Comparison of ENCODE assay signal across 9 cellular contexts in the genomic region with DNA sequence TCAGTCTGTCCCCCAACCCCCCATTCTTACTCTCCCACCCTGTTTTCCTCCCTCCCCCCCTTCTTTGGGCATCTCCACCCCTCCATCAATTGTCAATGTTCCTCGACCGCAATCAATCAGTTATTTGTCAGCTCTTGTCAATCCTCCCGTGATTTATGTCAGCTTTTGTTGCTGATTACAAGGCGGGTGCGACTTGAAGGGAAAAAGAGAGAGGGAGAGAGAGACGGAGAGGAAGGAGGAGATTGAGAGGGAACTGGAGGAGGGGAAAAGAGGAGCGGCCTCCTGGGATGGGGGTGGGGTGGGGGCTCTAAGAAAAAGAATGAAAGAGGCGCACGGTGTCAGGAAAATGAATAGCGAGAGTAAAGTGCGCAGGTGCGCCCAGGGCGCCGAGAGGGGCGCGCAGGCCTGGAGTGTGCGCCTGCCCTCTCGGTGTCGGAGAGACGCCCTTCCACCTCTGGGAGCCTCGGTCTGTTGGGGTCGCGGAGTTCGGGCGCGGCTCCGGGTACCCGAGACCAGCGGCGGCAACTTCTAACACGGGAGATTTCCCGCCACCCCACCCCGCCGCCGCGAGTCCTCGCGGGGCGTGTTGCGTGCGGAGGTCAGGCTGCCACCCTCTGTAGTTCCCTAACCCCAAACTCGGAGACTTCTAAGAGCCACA. TPM values are rescaled to one million over a fixed set of nuclear protein-coding genes. Genes with fewer than 3 reads are reported as not detected.
DNase-seq lines count a peak whose midpoint lies in the region; ATAC-seq, FAIRE-seq and TF ChIP-seq lines count a peak whose summit lies in the region.
"Had no signal": no experiment of that assay in that cellular context is flagged by ENCODE, and none has a peak within 500 bp of the region (broad histone marks: within the 10 kb centered on the region; RNA-seq: fewer than 3 reads in every experiment).

No MANE protein-coding gene starts in this region.

- no peak overlapping the region for H3K4ac ChIP-seq in H1 (replicated peaks; ENCODE audit: insufficient read length, low read depth, low read length)

- H3K18ac ChIP-seq in H1 (ENCODE audit: extremely low read depth, low read length) = no peak overlapping the region; the same call in 1 of the 2 replicates

- H3K4me1 ChIP-seq in H1 (replicated peaks in 1 of 4; ENCODE audit: control insufficient read depth in 3 of 4, insufficient read depth in 4 of 4, low read length in 3 of 4) (peaks cover 8 to 46% (median 32%) of the 10 kb centered on the region in 4 experiments), muscle layer of colon (ENCODE audit: insufficient read depth, low read length) (peaks cover 5% of the 10 kb centered on the region), aorta (ENCODE audit: control insufficient read depth in 1 of 2, insufficient read depth in 2 of 2, low read length in 2 of 2) (no peaks in the 10 kb centered on the region)

- no peaks in the 10 kb centered on the region for H3K79me1 ChIP-seq in H1 (ENCODE audit: low read depth, low read length)

- peak overlapping the region; percentile 91 to 97 for H3K4me2 ChIP-seq in H1 (ENCODE audit: insufficient read depth in 1 of 2, low read depth in 2 of 2, low read length in 2 of 2)

- H3K4me3 ChIP-seq in AG04449 (ENCODE audit: low read depth, low read length) (peak overlapping the region; percentile 96), H7 (ENCODE audit: insufficient read depth, low read depth, low read length) (peak overlapping the region; percentile 56), H1 (ENCODE audit: extremely low read depth in 1 of 4, insufficient read depth in 2 of 4, low read depth in 3 of 4, low read length in 4 of 4) (peak overlapping the region; percentile 47 to 64 (median 56)), muscle layer of colon (ENCODE audit: low read depth in 1 of 2, low read length in 2 of 2) (peak overlapping the region; percentile 45 to 86), aorta (ENCODE audit: low read length in 2 of 2) (peak overlapping the region; percentile 7 to 54)

- H3K36me3 ChIP-seq in H7 (replicated peaks; ENCODE audit: control insufficient read depth, insufficient read depth, low read length) = no peaks in the 10 kb centered on the region
- H3K36me3 ChIP-seq in H1 (ENCODE audit: control insufficient read depth in 2 of 4, insufficient read depth in 4 of 4, low read length in 3 of 4) = peaks cover 0 to 6% (median 0%) of the 10 kb centered on the region in 4 experiments; a peak in 1 of 8 replicates
- no peaks in the 10 kb centered on the region for H3K36me3 ChIP-seq in muscle layer of colon (ENCODE audit: insufficient read depth, low read length)
- H3K36me3 ChIP-seq in aorta (ENCODE audit: control insufficient read depth in 1 of 2, insufficient read depth in 2 of 2, low read length in 1 of 2) = no peaks in the 10 kb centered on the region

- H4K91ac ChIP-seq in H1 (replicated peaks; ENCODE audit: insufficient read length, low read length) = no peak overlapping the region

- H3K27ac ChIP-seq in H1 (ENCODE audit: low read depth, low read length) (no peak overlapping the region), muscle layer of colon (ENCODE audit: low read depth, low read length) (peak overlapping the region; percentile 98), aorta (ENCODE audit: low read depth in 1 of 2, low read length in 2 of 2) (peak overlapping the region; percentile 70 to 87)

- H3K79me2 ChIP-seq in H1 (ENCODE audit: control insufficient read depth in 1 of 2, insufficient read depth in 2 of 2, low read length in 2 of 2) = no peaks in the 10 kb centered on the region

- H4K5ac ChIP-seq in H1 (ENCODE audit: insufficient read length, low read depth, low read length) = no peak overlapping the region

- no peak for TF ChIP-seq EP300 in H1 (IDR thresholded peaks at IDR 0.05; ENCODE audit: borderline replicate concordance in 1 of 2, low read depth in 2 of 2, low read length in 2 of 2)

- H3K23ac ChIP-seq in H1 (ENCODE audit: insufficient read length) = no peak overlapping the region

- H2BK5ac ChIP-seq in H1 (ENCODE audit: low read depth, low read length) = no peak overlapping the region

- peaks cover 31% of the 10 kb centered on the region for H3K23me2 ChIP-seq in H1 (ENCODE audit: low read depth, low read length)

- H3K9ac ChIP-seq in H1 (replicated peaks in 1 of 4; ENCODE audit: extremely low read depth in 1 of 4, low read depth in 3 of 4, low read length in 3 of 4) = no peak overlapping the region
- H3K9ac ChIP-seq in muscle layer of colon (ENCODE audit: low read length) = peak overlapping the region; percentile 73

- H2AK5ac ChIP-seq in H1 (ENCODE audit: low read depth, low read length) = no peak overlapping the region

- no peak overlapping the region; the same call in 1 of the 2 replicates for H2AFZ ChIP-seq in H1 (ENCODE audit: low read length)

- FAIRE-seq in H1 (lab: Jason Lieb, UNC) = no peak

- intact Hi-C loops in aorta (cut with DNase I) = loop anchor here (5.0 to 10.0 kb wide), 7 partner anchors 105 to 1582 kb away; no protein-coding TSS in a partner anchor

- WGBS in H1 (ENCODE audit: extremely low coverage in 1 of 2, insufficient coverage in 1 of 2, insufficient read length in 1 of 2, insufficient replicate concordance in 2 of 2, low coverage in 1 of 2, low lambda C conversion rate in 2 of 2, missing lambda C conversion rate in 1 of 2), 2 experiments = 1% methylated on average over 20 of the region's 42 CpGs; no CpG with 5 or more reads in 1 of the 2 experiments
- 0 to 1% methylated on average over 42 of the region's 42 CpGs for WGBS in aorta, 2 donors

- no peak for TF ChIP-seq POLR2A in H1 (IDR thresholded peaks at IDR 0.05; ENCODE audit: control extremely low read depth in 1 of 2, low read depth in 2 of 2, low read length in 2 of 2)

- H3K14ac ChIP-seq in H1 (ENCODE audit: insufficient read length) = no peak overlapping the region

- no peak for TF ChIP-seq RAD21 in H1 (IDR thresholded peaks at IDR 0.05 in 1 of 2, conservative IDR thresholded peaks at IDR 0.05 in 1 of 2; ENCODE audit: low read depth in 2 of 2, low read length in 2 of 2)

- ATAC-seq in aorta (ENCODE audit: low FRiP score) = no peak
- ATAC-seq in GM21515 (IDR thresholded peaks at IDR 0.05; ENCODE audit: unreplicated experiment) = no peak

- H2BK12ac ChIP-seq in H1 (ENCODE audit: low read depth, low read length) = 0 out of 2 replicates have a peak overlapping the region, but pooled peaks have one; percentile 9

- H2BK120ac ChIP-seq in H1 (replicated peaks; ENCODE audit: low read depth, low read length) = no peak overlapping the region

- POLR2A ChIA-PET in AG04449 (lab: Yijun Ruan, JAX) = interaction anchor here (0.7 to 1.2 kb wide), 3 partner anchors 85 to 634 kb away, joined by 3 to 4 read pairs (median 3); no protein-coding TSS in a partner anchor
- POLR2A ChIA-PET in H1 (lab: Charles Lee; ENCODE audit: partially characterized antibody) = interaction anchor here (1.1 kb wide), 1 partner anchor 8 kb away, joined by 3 read pairs; no protein-coding TSS in a partner anchor

- H3K9me3 ChIP-seq in H1 (ENCODE audit: insufficient read depth in 2 of 2, low read depth in 1 of 2, low read length in 1 of 2) (no peaks in the 10 kb centered on the region; a peak in 1 of 4 replicates), muscle layer of colon (ENCODE audit: low read length) (no peaks in the 10 kb centered on the region), aorta (ENCODE audit: control insufficient read depth, low read length) (no peaks in the 10 kb centered on the region)

- DNase-seq in AG04449 (ENCODE audit: low read depth, low spot score) (no peak), H7 (peak; percentile 76), RKO (ENCODE audit: low spot score) (peak; percentile 68), H1 (ENCODE audit: low read depth in 1 of 2, low spot score in 2 of 2) (no peak), aorta (peak; percentile 59 to 82), OCI-M1 (lab: John Stamatoyannopoulos, UW) (no peak)

- H2BK15ac ChIP-seq in H1 (ENCODE audit: low read length) = no peak overlapping the region

- no peak overlapping the region for H4K8ac ChIP-seq in H1 (ENCODE audit: extremely low read depth, insufficient read depth, low read length)

- CTCF ChIA-PET in AG04449 (lab: Yijun Ruan, JAX) = interaction anchor here (1.2 to 4.2 kb wide), 3 partner anchors 625 to 1142 kb away, joined by 3 to 32 read pairs (median 5); no protein-coding TSS in a partner anchor
- CTCF ChIA-PET in H1 (lab: Charles Lee; ENCODE audit: partially characterized antibody) = interaction anchor here (0.7 to 1.9 kb wide), 8 partner anchors 8 to 901 kb away, joined by 3 to 6 read pairs (median 3); no protein-coding TSS in a partner anchor

- H2BK20ac ChIP-seq in H1 (ENCODE audit: low read length) = no peak overlapping the region

- H4K20me1 ChIP-seq in H1 (replicated peaks in 1 of 2; ENCODE audit: control insufficient read depth in 1 of 2, insufficient read depth in 2 of 2, low read length in 2 of 2) = peaks cover 21 to 24% of the 10 kb centered on the region in 2 experiments

- TF ChIP-seq CTCF in AG04449 (IDR thresholded peaks at IDR 0.05; ENCODE audit: insufficient read depth, low read length, missing control alignments) (no peak), H1 (IDR thresholded peaks at IDR 0.05; ENCODE audit: control extremely low read depth in 1 of 3, insufficient read depth in 1 of 3, low read depth in 1 of 3, low read length in 3 of 3) (no peak)

- peaks cover 92% of the 10 kb centered on the region for H3K27me3 ChIP-seq in H7 (ENCODE audit: control insufficient read depth, insufficient read depth, low read length)
- peaks cover 79 to 99% (median 89%) of the 10 kb centered on the region in 4 experiments for H3K27me3 ChIP-seq in H1 (replicated peaks in 1 of 4; ENCODE audit: control insufficient read depth in 3 of 4, extremely low read depth in 1 of 4, insufficient read depth in 3 of 4, low read length in 3 of 4)
- no peaks in the 10 kb centered on the region for H3K27me3 ChIP-seq in muscle layer of colon (ENCODE audit: control insufficient read depth in 1 of 2, insufficient read depth in 2 of 2, low read length in 2 of 2)
- no peaks in the 10 kb centered on the region for H3K27me3 ChIP-seq in aorta (ENCODE audit: control insufficient read depth in 1 of 2, insufficient read depth in 2 of 2, low read length in 1 of 2)

- H3K56ac ChIP-seq in H1 (replicated peaks; ENCODE audit: insufficient read length, low read depth, low read length) = peak overlapping the region; percentile 3

RNA-seq across cellular contexts. Expression of a gene that starts 1.1 kb away (rescaled TPM):
- 0.03 and 0.37 TPM in 2 replicates for total RNA-seq in H7 (2014; rRNA removed; shearing (Covaris generic))
- 0.13 and 0.27 TPM in 2 replicates for total RNA-seq in H1 (2021; fragmentation: NEBNext Ultra II Directional; extraction: Animal tissue kit (Norgen Biotek cat#: 25700))
- polyA plus RNA-seq in H1 (2011; rRNA removed) (0.03 and 0.09 TPM in 2 replicates), aorta (10 to 100 TPM in 1 of 2 donors, 1 to 10 TPM in 1; 7.0 to 22.1 TPM)
- 0.05 TPM for polyA plus RNA-seq in H1 (2011; cell fraction: cytosol; rRNA removed)
- 0.13 TPM for polyA plus RNA-seq in H1 (2011; cell fraction: nucleus; rRNA removed)
- polyA plus RNA-seq in H1 (2012, experiment 1 of 2) = 0.07 to 0.11 TPM (median 0.08 TPM) in 4 replicates
- 0.14 TPM for polyA plus RNA-seq in H1 (2012, experiment 2 of 2)
- polyA plus RNA-seq in H1 (2013, experiment 1 of 2) = 0.20 TPM
- 0.13 TPM for polyA plus RNA-seq in H1 (2013, experiment 2 of 2)
- polyA minus RNA-seq in H1 (2011; rRNA and poly(A)+ RNA removed) = not detected in 2 replicates
- polyA minus RNA-seq in H1 (2011; cell fraction: cytosol; rRNA and poly(A)+ RNA removed) = not detected
- 0.20 TPM for polyA minus RNA-seq in H1 (2011; cell fraction: nucleus; rRNA and poly(A)+ RNA removed)
- total RNA-seq in aorta = 10 to 100 TPM; 15.7 to 32.1 TPM

RNA-seq across cellular contexts. Expression of a gene that starts 28.8 kb away (rescaled TPM):
- not detected in 2 replicates for total RNA-seq in H7 (2014; rRNA removed; shearing (Covaris generic))
- total RNA-seq in H1 (2021; fragmentation: NEBNext Ultra II Directional; extraction: Animal tissue kit (Norgen Biotek cat#: 25700)) = 0.86 and 2.4 TPM in 2 replicates
- 0.52 and 2.8 TPM in 2 replicates for polyA plus RNA-seq in H1 (2011; rRNA removed)
- polyA plus RNA-seq in H1 (2011; cell fraction: cytosol; rRNA removed) = 1.9 TPM
- polyA plus RNA-seq in H1 (2011; cell fraction: nucleus; rRNA removed) = 2.3 TPM
- polyA plus RNA-seq in H1 (2012, experiment 1 of 2) = 1.3 to 4.1 TPM (median 3.0 TPM) in 4 replicates
- 0.24 TPM for polyA plus RNA-seq in H1 (2012, experiment 2 of 2)
- 0.24 TPM for polyA plus RNA-seq in H1 (2013, experiment 1 of 2)
- 0.39 TPM for polyA plus RNA-seq in H1 (2013, experiment 2 of 2)
- 0.63 and 4.4 TPM in 2 replicates for polyA minus RNA-seq in H1 (2011; rRNA and poly(A)+ RNA removed)
- polyA minus RNA-seq in H1 (2011; cell fraction: cytosol; rRNA and poly(A)+ RNA removed) = 1.1 TPM
- polyA minus RNA-seq in H1 (2011; cell fraction: nucleus; rRNA and poly(A)+ RNA removed) = 5.4 TPM
- 10 to 100 TPM; 17.9 to 25.7 TPM for total RNA-seq in aorta
- 10 to 100 TPM in 1 of 2 donors, 1 to 10 TPM in 1; 7.4 to 11.5 TPM for polyA plus RNA-seq in aorta
- total RNA-seq: myocyte had no signal

Comparison
In these comparisons a context has a peak if more than half of its experiments do, and no peak if none do; other contexts are left out.
1. DNase-seq: peak in H7 (single experiment), RKO (single experiment) and aorta (2 of 2); none in AG04449 (single experiment), H1 (0 of 2) and OCI-M1 (single experiment).
2. H3K4me3 ChIP-seq: peak in every context shown above with its lines; median percentile 96 in AG04449; 66 in muscle layer of colon; 56 in H7; 56 in H1; 30 in aorta.
3. RNA of a gene that starts 1.1 kb away (total RNA-seq): 15.7 to 32.1 TPM in aorta; 0.13 to 0.27 TPM in H1 and 0.03 to 0.37 TPM in H7; every median in the first group is over 10 times any median in the second.